Comparison of ENCODE assay signal across 26 cellular contexts in genomic region chr20:58235010-58235409, GRCh38. TPM values are rescaled to one million over a fixed set of nuclear protein-coding genes. Genes with fewer than 3 reads are reported as not detected.
DNase-seq lines count a peak whose midpoint lies in the region; ATAC-seq and TF ChIP-seq lines count a peak whose summit lies in the region.
"Had no signal": no experiment of that assay in that cellular context is flagged by ENCODE, and none has a peak within 500 bp of the region (broad histone marks: within the 10 kb centered on the region; RNA-seq: fewer than 3 reads in every experiment).

No MANE protein-coding gene starts in this region.

- TF ChIP-seq CTCF in CD4-positive, alpha-beta T cell (IDR thresholded peaks at IDR 0.05): no peak
- no peak for TF ChIP-seq CTCF in activated CD8-positive, alpha-beta T cell treated with anti-CD3 and anti-CD28 coated beads for 36 hours (IDR thresholded peaks at IDR 0.05)
- no peak for TF ChIP-seq CTCF in osteocyte (IDR thresholded peaks at IDR 0.05)

- peak; percentile 26 for ATAC-seq in activated CD4-positive, alpha-beta T cell treated with anti-CD3 and anti-CD28 coated beads for 36 hours
- ATAC-seq in CD4-positive, alpha-beta T cell (ENCODE audit: poor library complexity): no peak
- ATAC-seq in activated CD8-positive, alpha-beta T cell treated with anti-CD3 and anti-CD28 coated beads for 36 hours: peak; percentile 58
- ATAC-seq in effector memory CD8-positive, alpha-beta T cell (replicated peaks): no peak
- ATAC-seq in GM18502 (IDR thresholded peaks at IDR 0.05; ENCODE audit: poor library complexity, unreplicated experiment): no peak
- ATAC-seq: body of pancreas, gastrocnemius medialis, HepG2 had no signal

- peaks cover 2% of the 10 kb centered on the region for H3K27me3 Mint-ChIP-seq in activated CD4-positive, alpha-beta T cell treated with anti-CD3 and anti-CD28 coated beads for 36 hours
- peaks cover 13% of the 10 kb centered on the region for H3K27me3 Mint-ChIP-seq in CD4-positive, alpha-beta T cell
- H3K27me3 Mint-ChIP-seq in activated CD8-positive, alpha-beta T cell treated with anti-CD3 and anti-CD28 coated beads for 36 hours: peaks cover 2% of the 10 kb centered on the region
- peaks cover 23% of the 10 kb centered on the region for H3K27me3 Mint-ChIP-seq in osteocyte (ENCODE audit: unreplicated experiment)
- H3K27me3 Mint-ChIP-seq in effector memory CD8-positive, alpha-beta T cell: peaks cover 9% of the 10 kb centered on the region in 2 donors

- DNase-seq in activated CD4-positive, alpha-beta T cell treated with anti-CD3 and anti-CD28 coated beads for 36 hours: peak; percentile 32
- DNase-seq in activated CD4-positive, alpha-beta T cell treated with anti-CD3 and anti-CD28 coated beads, Interleukin-2, amount 50 U/mL, for 4 hours: no peak
- no peak for DNase-seq in CD4-positive, alpha-beta T cell
- DNase-seq in activated CD8-positive, alpha-beta T cell treated with anti-CD3 and anti-CD28 coated beads for 36 hours: peak; percentile 54
- DNase-seq in osteocyte (ENCODE audit: extremely low spot score, unreplicated experiment) (peak; percentile 48), COLO668 (lab: John Stamatoyannopoulos, UW; ENCODE audit: unreplicated experiment) (no peak)
- DNase-seq in effector memory CD8-positive, alpha-beta T cell: no peak
- DNase-seq: activated effector memory CD4-positive, alpha-beta T cell treated with anti-CD3 and anti-CD28 coated beads, Interleukin-2, amount 50 U/mL, for 16 hours; body of pancreas; gastrocnemius medialis; NCI-H1694; NCI-H526; SIG-M5; stimulated activated CD4-positive, alpha-beta T cell treated with anti-CD3 and anti-CD28 coated beads, Interleukin-2, amount 100 ng/mL, for 48 hours had no signal

- peaks cover 32% of the 10 kb centered on the region for H3K4me1 Mint-ChIP-seq in activated CD4-positive, alpha-beta T cell treated with anti-CD3 and anti-CD28 coated beads for 36 hours
- peaks cover 13% of the 10 kb centered on the region for H3K4me1 Mint-ChIP-seq in CD4-positive, alpha-beta T cell (ENCODE audit: low read depth)
- peaks cover 32% of the 10 kb centered on the region for H3K4me1 Mint-ChIP-seq in activated CD8-positive, alpha-beta T cell treated with anti-CD3 and anti-CD28 coated beads for 36 hours (ENCODE audit: low read depth)
- peaks cover 20% of the 10 kb centered on the region for H3K4me1 Mint-ChIP-seq in osteocyte (ENCODE audit: unreplicated experiment)
- H3K4me1 Mint-ChIP-seq in effector memory CD8-positive, alpha-beta T cell (ENCODE audit: low read depth in 2 of 2): peaks cover 9 to 16% of the 10 kb centered on the region in 2 donors

- intact Hi-C loops in activated CD4-positive, alpha-beta T cell treated with anti-CD3 and anti-CD28 coated beads for 36 hours (cut with DNase I, micrococcal nuclease): loop anchor here (5.0 to 10.0 kb wide), 4 partner anchors 172 to 910 kb away; partner anchors contain the start of genes GNAS (in 1 of the 2) and GNAS-AS1 (in 1 of the 2)
- intact Hi-C loops in CD4-positive, alpha-beta T cell (cut with DNase I, micrococcal nuclease): loop anchor here (5.0 to 10.0 kb wide), 6 partner anchors 152 to 1172 kb away; partner anchors contain the start of genes GNAS (in 1 of the 2), GNAS-AS1 (in 1 of the 2), STX16 (in 1 of the 2) and VAPB (in 1 of the 2)
- intact Hi-C loops in activated CD8-positive, alpha-beta T cell treated with anti-CD3 and anti-CD28 coated beads for 36 hours (cut with micrococcal nuclease): loop anchor here (5.0 to 10.0 kb wide), 4 partner anchors 72 to 417 kb away; partner anchors contain the start of genes RAB22A, STX16 and VAPB

- no peaks in the 10 kb centered on the region for H3K9me3 ChIP-seq in CD4-positive, alpha-beta T cell (ENCODE audit: control insufficient read depth, low read length)
- H3K9me3 ChIP-seq: adrenal gland, body of pancreas, gastrocnemius medialis, suprapubic skin had no signal

- peak overlapping the region; percentile 33 for H3K4me3 Mint-ChIP-seq in activated CD4-positive, alpha-beta T cell treated with anti-CD3 and anti-CD28 coated beads for 36 hours
- H3K4me3 Mint-ChIP-seq in CD4-positive, alpha-beta T cell: peak overlapping the region; percentile 38
- H3K4me3 Mint-ChIP-seq in activated CD8-positive, alpha-beta T cell treated with anti-CD3 and anti-CD28 coated beads for 36 hours: peak overlapping the region; percentile 44
- no peak overlapping the region for H3K4me3 Mint-ChIP-seq in osteocyte (ENCODE audit: unreplicated experiment)
- H3K4me3 Mint-ChIP-seq in effector memory CD8-positive, alpha-beta T cell: peak overlapping the region in 1 of 2 donors; percentile 18

- CTCF ChIA-PET in activated CD4-positive, alpha-beta T cell treated with anti-CD3 and anti-CD28 coated beads for 36 hours (lab: Charles Lee): interaction anchor here (0.7 to 3.9 kb wide), 18 partner anchors 8 to 625 kb away, joined by 3 to 21 read pairs (median 4); partner anchors contain the start of gene VAPB
- CTCF ChIA-PET in CD4-positive, alpha-beta T cell (lab: Charles Lee): interaction anchor here (0.6 to 1.7 kb wide), 4 partner anchors 55 to 614 kb away, joined by 3 to 4 read pairs (median 3); partner anchors contain the start of genes VAPB and ZBP1
- CTCF ChIA-PET in activated CD8-positive, alpha-beta T cell treated with anti-CD3 and anti-CD28 coated beads for 36 hours (lab: Charles Lee): interaction anchor here (0.7 to 3.9 kb wide), 21 partner anchors 10 to 672 kb away, joined by 3 to 25 read pairs (median 3); partner anchors contain the start of gene VAPB

- H3K9me3 Mint-ChIP-seq in activated CD4-positive, alpha-beta T cell treated with anti-CD3 and anti-CD28 coated beads for 36 hours (ENCODE audit: low read depth): no peaks in the 10 kb centered on the region
- H3K9me3 Mint-ChIP-seq in CD4-positive, alpha-beta T cell: no peaks in the 10 kb centered on the region
- no peaks in the 10 kb centered on the region for H3K9me3 Mint-ChIP-seq in activated CD8-positive, alpha-beta T cell treated with anti-CD3 and anti-CD28 coated beads for 36 hours
- no peaks in the 10 kb centered on the region for H3K9me3 Mint-ChIP-seq in osteocyte (ENCODE audit: unreplicated experiment)
- no peaks in the 10 kb centered on the region for H3K9me3 Mint-ChIP-seq in effector memory CD8-positive, alpha-beta T cell
- H3K9me3 Mint-ChIP-seq: CD4-positive, alpha-beta memory T cell had no signal

- H3K27me3 ChIP-seq in CD4-positive, alpha-beta T cell (ENCODE audit: control insufficient read depth, insufficient read depth, low read length): no peaks in the 10 kb centered on the region
- H3K27me3 ChIP-seq: adrenal gland, body of pancreas, suprapubic skin had no signal

- H3K36me3 Mint-ChIP-seq in activated CD4-positive, alpha-beta T cell treated with anti-CD3 and anti-CD28 coated beads for 36 hours (ENCODE audit: low read depth): peaks cover 13% of the 10 kb centered on the region
- H3K36me3 Mint-ChIP-seq in CD4-positive, alpha-beta T cell (ENCODE audit: low read depth): peaks cover 14% of the 10 kb centered on the region
- H3K36me3 Mint-ChIP-seq in activated CD8-positive, alpha-beta T cell treated with anti-CD3 and anti-CD28 coated beads for 36 hours (ENCODE audit: low read depth): peaks cover 15% of the 10 kb centered on the region
- H3K36me3 Mint-ChIP-seq in osteocyte (ENCODE audit: unreplicated experiment): peaks cover 8% of the 10 kb centered on the region
- H3K36me3 Mint-ChIP-seq in effector memory CD8-positive, alpha-beta T cell (ENCODE audit: insufficient read depth): peaks cover 2% of the 10 kb centered on the region

- H3K27ac ChIP-seq in CD4-positive, alpha-beta T cell (ENCODE audit: low read depth, low read length): no peak overlapping the region
- H3K27ac ChIP-seq: body of pancreas, gastrocnemius medialis, parathyroid adenoma, suprapubic skin had no signal

- peak overlapping the region; percentile 8 for H3K27ac Mint-ChIP-seq in activated CD4-positive, alpha-beta T cell treated with anti-CD3 and anti-CD28 coated beads for 36 hours
- no peak overlapping the region for H3K27ac Mint-ChIP-seq in CD4-positive, alpha-beta T cell
- H3K27ac Mint-ChIP-seq in activated CD8-positive, alpha-beta T cell treated with anti-CD3 and anti-CD28 coated beads for 36 hours: peak overlapping the region; percentile 61
- H3K27ac Mint-ChIP-seq in osteocyte (ENCODE audit: unreplicated experiment): no peak overlapping the region
- H3K27ac Mint-ChIP-seq in effector memory CD8-positive, alpha-beta T cell: no peak overlapping the region

- POLR2A ChIA-PET in activated CD4-positive, alpha-beta T cell treated with anti-CD3 and anti-CD28 coated beads for 36 hours (lab: Charles Lee): interaction anchor here (0.6 to 1.0 kb wide), 5 partner anchors 11 to 868 kb away, joined by 3 to 5 read pairs (median 4); partner anchors contain the start of gene STX16
- POLR2A ChIA-PET in CD4-positive, alpha-beta T cell (lab: Charles Lee): interaction anchor here (0.9 kb wide), 1 partner anchor 416 kb away, joined by 6 read pairs; the partner anchor contains the start of gene STX16
- POLR2A ChIA-PET in activated CD8-positive, alpha-beta T cell treated with anti-CD3 and anti-CD28 coated beads for 36 hours (lab: Charles Lee): interaction anchor here (0.5 to 1.4 kb wide), 3 partner anchors 107 to 417 kb away, joined by 3 read pairs; partner anchors contain the start of gene VAPB

RNA-seq across cellular contexts. Expression of gene ANKRD60, which starts 6.6 kb away (rescaled TPM):
- total RNA-seq in activated CD4-positive, alpha-beta T cell treated with anti-CD3 and anti-CD28 coated beads for 36 hours: not detected
- not detected for total RNA-seq in CD4-positive, alpha-beta T cell
- not detected for total RNA-seq in activated CD8-positive, alpha-beta T cell treated with anti-CD3 and anti-CD28 coated beads for 36 hours
- not detected in 2 replicates for total RNA-seq in osteocyte
- total RNA-seq: A172; adrenal gland; body of pancreas; CD4-positive, alpha-beta memory T cell; dermis microvascular lymphatic vessel endothelial cell; gastrocnemius medialis; H4; HepG2; lung microvascular endothelial cell; mucosa of gallbladder; suprapubic skin; urinary bladder had no signal

Comparison
In these comparisons a context has a peak if more than half of its experiments do, and no peak if none do; other contexts are left out.
1. DNase-seq: peak in activated CD4-positive, alpha-beta T cell treated with anti-CD3 and anti-CD28 coated beads for 36 hours (single experiment), activated CD8-positive, alpha-beta T cell treated with anti-CD3 and anti-CD28 coated beads for 36 hours (single experiment) and osteocyte (single experiment); none in activated CD4-positive, alpha-beta T cell treated with anti-CD3 and anti-CD28 coated beads, Interleukin-2, amount 50 U/mL, for 4 hours (0 of 2), CD4-positive, alpha-beta T cell (0 of 10), effector memory CD8-positive, alpha-beta T cell (0 of 3) and COLO668 (single experiment).
2. ATAC-seq: peak in activated CD4-positive, alpha-beta T cell treated with anti-CD3 and anti-CD28 coated beads for 36 hours (single experiment) and activated CD8-positive, alpha-beta T cell treated with anti-CD3 and anti-CD28 coated beads for 36 hours (single experiment); none in CD4-positive, alpha-beta T cell (single experiment), effector memory CD8-positive, alpha-beta T cell (single experiment) and GM18502 (single experiment).
3. H3K27ac Mint-ChIP-seq: peak in activated CD4-positive, alpha-beta T cell treated with anti-CD3 and anti-CD28 coated beads for 36 hours (single experiment) and activated CD8-positive, alpha-beta T cell treated with anti-CD3 and anti-CD28 coated beads for 36 hours (single experiment); none in CD4-positive, alpha-beta T cell (single experiment), osteocyte (single experiment) and effector memory CD8-positive, alpha-beta T cell (0 of 2).